13 cellular contexts compared by ENCODE assay signal in genomic region chr4:2142630-2143427, GRCh38.
DNase-seq lines count a peak whose midpoint lies in the region; ATAC-seq, FAIRE-seq and TF ChIP-seq lines count a peak whose summit lies in the region.
"Had no signal": no experiment of that assay in that cellular context is flagged by ENCODE, and none has a peak within 500 bp of the region (broad histone marks: within the 10 kb centered on the region; RNA-seq: fewer than 3 reads in every experiment).

No MANE protein-coding gene starts in this region.

- DNase-seq in A549 (ENCODE audit: low read depth in 1 of 2, low spot score in 1 of 2) (no peak), K562 (ENCODE audit: extremely low read depth in 1 of 4, low spot score in 3 of 4) (no peak), midbrain (lab: John Stamatoyannopoulos, UW) (peak; percentile 70), omental fat pad (ENCODE audit: low spot score) (no peak), ACHN (no peak), smooth muscle cell (lab: John Stamatoyannopoulos, UW; ENCODE audit: unreplicated experiment) (no peak)
- DNase-seq: activated CD8-positive, alpha-beta memory T cell treated with anti-CD3 and anti-CD28 coated beads for 24 hours; NCI-H2029; retina; T1000; transverse colon had no signal

- FAIRE-seq in A549 (lab: Jason Lieb, UNC) (no peak), K562 (lab: Jason Lieb, UNC) (no peak)

- TF ChIP-seq CTCF in A549 (IDR thresholded peaks at IDR 0.05) = no peak
- TF ChIP-seq CTCF in K562 (IDR thresholded peaks at IDR 0.05 in 2 of 3, conservative IDR thresholded peaks at IDR 0.05 in 1 of 3; ENCODE audit: insufficient read depth in 2 of 3, low read depth in 1 of 3, low read length in 3 of 3) = no peak
- no peak for TF ChIP-seq CTCF in omental fat pad (IDR thresholded peaks at IDR 0.05)
- TF ChIP-seq CTCF in smooth muscle cell (IDR thresholded peaks at IDR 0.05; ENCODE audit: borderline replicate concordance, insufficient read depth, poor library complexity, severe bottlenecking) = no peak

- H3K4me1 ChIP-seq in A549 (peaks cover 10% of the 10 kb centered on the region), HUES48 (ENCODE audit: control insufficient read depth, insufficient read depth, low read length) (peaks cover 5% of the 10 kb centered on the region; the same call in 1 of the 2 replicates), K562 (replicated peaks in 1 of 2; ENCODE audit: control insufficient read depth in 2 of 2, insufficient read depth in 2 of 2, low read length in 2 of 2) (peaks cover 0 to 4% of the 10 kb centered on the region in 2 experiments; a peak in 2 of 5 replicates), smooth muscle cell (ENCODE audit: low read depth) (no peaks in the 10 kb centered on the region)
- H3K4me1 ChIP-seq: transverse colon had no signal

- TF ChIP-seq EP300 in A549 (IDR thresholded peaks at IDR 0.05) (no peak), K562 (IDR thresholded peaks at IDR 0.05; ENCODE audit: low read length) (no peak)

- CTCF ChIA-PET in A549 (lab: Yijun Ruan, JAX) (no interaction called here), K562 (lab: Yijun Ruan, JAX; ENCODE audit: low intra/inter-chr PET ratio) (no interaction called here)

- no peaks in the 10 kb centered on the region for H3K9me1 ChIP-seq in K562 (ENCODE audit: control insufficient read depth, insufficient read depth, low read length)

- H3K79me2 ChIP-seq in K562 (ENCODE audit: control insufficient read depth, insufficient read depth, low read length) (no peaks in the 10 kb centered on the region), smooth muscle cell (ENCODE audit: low read depth) (no peaks in the 10 kb centered on the region)

- H3F3A ChIP-seq in smooth muscle cell (ENCODE audit: low read depth) = no peaks in the 10 kb centered on the region

- TF ChIP-seq RAD21 in A549 (conservative IDR thresholded peaks at IDR 0.05 in 1 of 2, IDR thresholded peaks at IDR 0.05 in 1 of 2) = no peak
- no peak for TF ChIP-seq RAD21 in K562 (CRISPR knock-in tag; conservative IDR thresholded peaks at IDR 0.05 in 1 of 2, IDR thresholded peaks at IDR 0.05 in 1 of 2)

- ATAC-seq in A549 (no peak), K562 (no peak), omental fat pad (ENCODE audit: low FRiP score) (no peak), SK-N-SH treated with all-trans-retinoic acid at 6 μM for 48 hours (no peak)

- BruUV-seq in K562 (replicated peaks; lab: Mats Ljungman, UMichigan) = no TSS peak

- H3K27me3 ChIP-seq in HUES48 (ENCODE audit: control insufficient read depth, insufficient read depth, low read length) = peaks cover 92% of the 10 kb centered on the region
- peaks cover 10 to 30% of the 10 kb centered on the region in 2 experiments for H3K27me3 ChIP-seq in K562 (ENCODE audit: control insufficient read depth in 2 of 2, insufficient read depth in 2 of 2, low read length in 2 of 2)
- no peaks in the 10 kb centered on the region for H3K27me3 ChIP-seq in smooth muscle cell (ENCODE audit: low read depth)
- H3K27me3 ChIP-seq: transverse colon had no signal

- H2AFZ ChIP-seq in K562 (ENCODE audit: low read depth, low read length) = no peak overlapping the region
- no peak overlapping the region for H2AFZ ChIP-seq in smooth muscle cell (ENCODE audit: low read depth)

- peak overlapping the region; percentile 28; the same call in 1 of the 3 replicates for H3K4me2 ChIP-seq in A549
- H3K4me2 ChIP-seq in K562 (ENCODE audit: insufficient read depth, low read length) = no peak overlapping the region
- no peak overlapping the region for H3K4me2 ChIP-seq in smooth muscle cell

- no peak for TF ChIP-seq POLR2A in A549 (IDR thresholded peaks at IDR 0.05; ENCODE audit: low read length)
- no peak for TF ChIP-seq POLR2A in K562 (conservative IDR thresholded peaks at IDR 0.05)

- H3K9ac ChIP-seq in HUES48 (ENCODE audit: low read depth, low read length) (no peak overlapping the region), K562 (ENCODE audit: insufficient read depth in 1 of 2, low read depth in 2 of 2, low read length in 2 of 2) (no peak overlapping the region), smooth muscle cell (ENCODE audit: low read depth) (no peak overlapping the region)

- H4K20me1 ChIP-seq in K562 (replicated peaks; ENCODE audit: control insufficient read depth, insufficient read depth, low read length) (no peaks in the 10 kb centered on the region), smooth muscle cell (ENCODE audit: low read depth) (no peaks in the 10 kb centered on the region)

- POLR2A ChIA-PET in A549 (lab: Yijun Ruan, JAX) = no interaction called here
- POLR2A ChIA-PET in K562 (lab: Yijun Ruan, JAX) = interaction anchor here (0.7 kb wide), 1 partner anchor 59 kb away, joined by 3 read pairs; no protein-coding TSS in a partner anchor

- H3K9me3 ChIP-seq in A549 (no peaks in the 10 kb centered on the region), HUES48 (ENCODE audit: control insufficient read depth, insufficient read depth, low read length) (no peaks in the 10 kb centered on the region), K562 (replicated peaks; ENCODE audit: control insufficient read depth, insufficient read depth, low read depth, low read length) (no peaks in the 10 kb centered on the region), smooth muscle cell (replicated peaks; ENCODE audit: low read depth) (no peaks in the 10 kb centered on the region)
- H3K9me3 ChIP-seq: transverse colon had no signal

- H3K4me3 ChIP-seq in A549 (no peak overlapping the region), HUES48 (ENCODE audit: low read depth, low read length) (no peak overlapping the region), K562 (no peak overlapping the region), smooth muscle cell (no peak overlapping the region)
- H3K4me3 ChIP-seq: transverse colon had no signal

- H3K36me3 ChIP-seq in HUES48 (ENCODE audit: control insufficient read depth, insufficient read depth, low read length) (no peaks in the 10 kb centered on the region), K562 (ENCODE audit: control insufficient read depth, insufficient read depth, low read length) (no peaks in the 10 kb centered on the region), smooth muscle cell (ENCODE audit: low read depth) (no peaks in the 10 kb centered on the region)
- H3K36me3 ChIP-seq: transverse colon had no signal

- in situ Hi-C loops in K562 (cut with MboI) (no loop called here), ACHN (cut with HindIII; ENCODE audit: low pct_ligation_motif_present, low pct_unique_long_range_greater_than_20kb, low sequenced_read_pairs) (no loop called here)

- WGBS in A549 (ENCODE audit: missing lambda C conversion rate) = 66% methylated on average over 7 of the region's 7 CpGs
- WGBS in K562 (ENCODE audit: insufficient coverage, low coverage, missing lambda C conversion rate) = 22% methylated on average over 7 of the region's 7 CpGs
- 71% methylated on average over 7 of the region's 7 CpGs for WGBS in smooth muscle cell (ENCODE audit: low lambda C conversion rate)

- 0 out of 6 replicates have a peak overlapping the region, but pooled peaks of 1 of the 2 experiments have one; percentile 33 for H3K27ac ChIP-seq in A549
- peak overlapping the region; percentile 56 for H3K27ac ChIP-seq in HUES48 (ENCODE audit: low read depth, low read length)
- no peak overlapping the region for H3K27ac ChIP-seq in K562 (ENCODE audit: extremely low read depth, low read depth, low read length)
- no peak overlapping the region for H3K27ac ChIP-seq in smooth muscle cell (ENCODE audit: low read depth)
- H3K27ac ChIP-seq: transverse colon had no signal

- intact Hi-C loops in K562 (cut with micrococcal nuclease) = no loop called here

TF ChIP-seq in A549, 52 proteins besides CTCF, POLR2A, EP300 and RAD21:
- no peak for TF ChIP-seq ZC3H11A (IDR thresholded peaks at IDR 0.05)

TF ChIP-seq in K562, 482 proteins besides CTCF, POLR2A, EP300 and RAD21 (continues in another document):
- TF ChIP-seq NR4A1 (CRISPR knock-in tag; IDR thresholded peaks at IDR 0.05) (no peak), NR4A1 (tag; IDR thresholded peaks at IDR 0.05) (no peak), PPARD (CRISPR knock-in tag; IDR thresholded peaks at IDR 0.05) (no peak), ZSCAN29 (IDR thresholded peaks at IDR 0.05) (no peak), ZNF512 (tag; IDR thresholded peaks at IDR 0.05) (peak; percentile 41; the same call in 1 of the 2 replicates)

TF ChIP-seq in SK-N-SH treated with all-trans-retinoic acid at 6 μM for 48 hours, 23 proteins besides CTCF, POLR2A, EP300 and RAD21:
- TF ChIP-seq PATZ1 (CRISPR knock-in tag; IDR thresholded peaks at IDR 0.05; ENCODE audit: borderline replicate concordance) = no peak
- no peak for TF ChIP-seq TCF4 (CRISPR knock-in tag; IDR thresholded peaks at IDR 0.05; ENCODE audit: borderline replicate concordance)
- TF ChIP-seq ARNTL (CRISPR knock-in tag; IDR thresholded peaks at IDR 0.05; ENCODE audit: borderline replicate concordance, low read depth) = no peak
- TF ChIP-seq GLIS3 (CRISPR knock-in tag; IDR thresholded peaks at IDR 0.05) = no peak
- TF ChIP-seq ISL1 (CRISPR knock-in tag; IDR thresholded peaks at IDR 0.05) = no peak
- TF ChIP-seq SNAI2 (CRISPR knock-in tag; IDR thresholded peaks at IDR 0.05) = no peak
- no peak for TF ChIP-seq CSDC2 (CRISPR knock-in tag; IDR thresholded peaks at IDR 0.05)
- no peak for TF ChIP-seq PPARA (CRISPR knock-in tag; IDR thresholded peaks at IDR 0.05; ENCODE audit: borderline replicate concordance)
- no peak for TF ChIP-seq ESRRG (CRISPR knock-in tag; IDR thresholded peaks at IDR 0.05)
